Comparison of ENCODE assay signal across 9 cellular contexts in the genomic region with DNA sequence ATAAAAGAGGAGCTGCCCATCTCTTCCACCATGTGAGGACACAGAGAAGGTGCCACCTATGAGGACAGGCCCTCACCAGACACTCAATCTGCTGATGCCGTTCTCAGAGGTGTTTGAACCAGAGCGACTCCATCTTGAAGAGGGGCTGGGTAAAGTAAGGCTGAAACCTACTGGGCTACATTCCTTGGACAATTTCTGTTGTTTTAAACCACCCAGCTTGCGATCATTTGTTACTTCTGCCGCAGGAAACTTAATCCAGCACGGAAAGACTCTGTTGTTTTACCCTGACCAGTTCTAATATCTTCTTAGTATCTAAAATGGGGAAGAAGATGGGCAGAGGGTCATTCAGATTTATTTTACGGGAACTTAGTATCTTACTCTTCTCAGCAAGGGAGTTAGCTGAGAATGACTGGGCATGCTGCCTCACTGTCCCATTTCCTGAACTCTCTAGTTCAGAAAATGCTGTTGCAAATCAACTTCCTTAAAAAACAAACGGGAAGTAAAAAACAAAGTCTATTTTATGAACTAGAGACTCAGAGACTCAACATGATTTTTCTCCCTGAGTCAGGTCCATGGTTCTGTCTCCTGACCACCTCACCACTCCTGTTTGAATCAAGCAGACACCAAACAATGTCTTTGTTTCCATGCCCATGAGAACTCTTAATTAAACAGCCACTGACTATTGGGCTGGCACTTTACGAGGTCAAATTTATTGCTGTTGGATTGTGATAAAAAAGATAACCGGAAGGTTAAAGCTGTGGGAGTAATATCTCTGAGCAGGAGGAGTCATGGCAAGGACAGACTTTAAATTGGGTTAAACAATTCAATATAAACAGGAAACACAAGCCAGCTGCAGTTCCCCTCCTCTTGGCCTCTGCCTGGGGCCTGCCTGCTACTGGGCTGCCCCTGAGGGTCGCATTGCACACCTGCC. TPM values are rescaled to one million over a fixed set of nuclear protein-coding genes. Genes with fewer than 3 reads are reported as not detected.
A peak's percentile ranks its signal among the peaks of the same experiment; 100 is the strongest.
DNase-seq lines count a peak whose midpoint lies in the region; ATAC-seq and TF ChIP-seq lines count a peak whose summit lies in the region.
"Had no signal": no experiment of that assay in that cellular context is flagged by ENCODE, and none has a peak within 500 bp of the region (broad histone marks: within the 10 kb centered on the region; RNA-seq: fewer than 3 reads in every experiment).

No MANE protein-coding gene starts in this region.

- ATAC-seq in PC-3 (peak; percentile 62), gastrocnemius medialis (peak in 1 of 2 donors; percentile 23), HG03457 (IDR thresholded peaks at IDR 0.05; ENCODE audit: unreplicated experiment) (no peak)
- ATAC-seq: activated CD4-positive, CD25-positive, alpha-beta regulatory T cell treated with anti-CD3 and anti-CD28 coated beads, Interleukin-2, amount 50 U/mL, for 24 hours had no signal

- BruUV-seq in PC-3 (replicated peaks; lab: Mats Ljungman, UMichigan) (no TSS peak), Calu3 (replicated peaks; lab: Mats Ljungman, UMichigan) (no TSS peak)

- H3K9me3 Mint-ChIP-seq in Calu3 (ENCODE audit: low read depth, unreplicated experiment) = no peaks in the 10 kb centered on the region

- no peaks in the 10 kb centered on the region for H3K27me3 Mint-ChIP-seq in Calu3 (ENCODE audit: unreplicated experiment)

- intact Hi-C loops in PC-3 (cut with micrococcal nuclease) (no loop called here), esophagus squamous epithelium (cut with DNase I) (no loop called here), gastrocnemius medialis (cut with DNase I; ENCODE audit: low total_unique reads) (no loop called here), Calu3 (cut with micrococcal nuclease; ENCODE audit: unreplicated experiment) (no loop called here)

- H3K27ac ChIP-seq in GM23248 (no peak overlapping the region), PC-3 (ENCODE audit: low read length) (peak overlapping the region; percentile 22; the same call in 1 of the 2 replicates), esophagus squamous epithelium (peak overlapping the region; percentile 4 to 83 (median 44)), gastrocnemius medialis (peak overlapping the region; percentile 47 to 64 (median 49))

- H3K9me3 ChIP-seq in GM23248 (ENCODE audit: low read depth) (no peaks in the 10 kb centered on the region), PC-3 (ENCODE audit: low read length) (no peaks in the 10 kb centered on the region), esophagus squamous epithelium (no peaks in the 10 kb centered on the region), gastrocnemius medialis (no peaks in the 10 kb centered on the region)

- no peak overlapping the region for H3K4me3 ChIP-seq in GM23248
- no peak overlapping the region for H3K4me3 ChIP-seq in PC-3 (ENCODE audit: low read length)
- H3K4me3 ChIP-seq in esophagus squamous epithelium = no peak overlapping the region
- no peak overlapping the region for H3K4me3 ChIP-seq in gastrocnemius medialis

- H2AFZ ChIP-seq in GM23248 (peak overlapping the region; percentile 27; the same call in 1 of the 2 replicates), PC-3 (ENCODE audit: low read length) (0 out of 2 replicates have a peak overlapping the region, but pooled peaks have one; percentile 25)

- H3K27ac Mint-ChIP-seq in Calu3 (ENCODE audit: unreplicated experiment) = no peak overlapping the region

- H4K20me1 ChIP-seq in GM23248 (ENCODE audit: insufficient read depth) (no peaks in the 10 kb centered on the region), PC-3 (ENCODE audit: low read length) (no peaks in the 10 kb centered on the region)

- H3F3A ChIP-seq in GM23248 (ENCODE audit: insufficient read depth) (no peaks in the 10 kb centered on the region), PC-3 (ENCODE audit: low read length, unreplicated experiment) (no peaks in the 10 kb centered on the region)

- H3K4me1 ChIP-seq in GM23248 (ENCODE audit: insufficient read depth) (no peaks in the 10 kb centered on the region), PC-3 (ENCODE audit: insufficient read depth, low read length) (peaks cover 21% of the 10 kb centered on the region), esophagus squamous epithelium (peaks cover 0 to 36% (median 13%) of the 10 kb centered on the region in 3 donors), gastrocnemius medialis (peaks cover 5 to 14% of the 10 kb centered on the region in 2 donors)

- no peak for DNase-seq in GM23248
- DNase-seq in PC-3 = peak; percentile 24
- no peak for DNase-seq in esophagus squamous epithelium (lab: John Stamatoyannopoulos, UW)
- DNase-seq in gastrocnemius medialis = no peak
- DNase-seq in T1000 (lab: John Stamatoyannopoulos, UW) = no peak
- no peak for DNase-seq in Calu3
- DNase-seq in NCI-H345 (lab: John Stamatoyannopoulos, UW) = no peak

- no peak for TF ChIP-seq CTCF in PC-3 (conservative IDR thresholded peaks at IDR 0.05; ENCODE audit: low read depth, low read length)
- no peak for TF ChIP-seq CTCF in esophagus squamous epithelium (IDR thresholded peaks at IDR 0.05)
- TF ChIP-seq CTCF in gastrocnemius medialis (IDR thresholded peaks at IDR 0.05 in 4 of 5, conservative IDR thresholded peaks at IDR 0.05 in 1 of 5) = no peak
- TF ChIP-seq CTCF in Calu3 (IDR thresholded peaks at IDR 0.05; ENCODE audit: unreplicated experiment) = no peak

- H3K4me1 Mint-ChIP-seq in Calu3 (ENCODE audit: low read depth, unreplicated experiment) = peaks cover 12% of the 10 kb centered on the region

- no peak overlapping the region for H3K4me2 ChIP-seq in GM23248 (ENCODE audit: unreplicated experiment)
- no peak overlapping the region for H3K4me2 ChIP-seq in PC-3 (ENCODE audit: low read length)

- H3K27me3 ChIP-seq in GM23248 (replicated peaks; ENCODE audit: insufficient read depth) (no peaks in the 10 kb centered on the region), PC-3 (ENCODE audit: low read length) (no peaks in the 10 kb centered on the region), esophagus squamous epithelium (no peaks in the 10 kb centered on the region), gastrocnemius medialis (no peaks in the 10 kb centered on the region)

- no peaks in the 10 kb centered on the region for H3K9me2 ChIP-seq in GM23248 (ENCODE audit: insufficient read depth)
- no peaks in the 10 kb centered on the region for H3K9me2 ChIP-seq in PC-3 (replicated peaks; ENCODE audit: low read length)

- no peaks in the 10 kb centered on the region for H3K36me3 ChIP-seq in GM23248 (ENCODE audit: low read depth)
- H3K36me3 ChIP-seq in PC-3 (ENCODE audit: low read depth, low read length) = no peaks in the 10 kb centered on the region
- H3K36me3 ChIP-seq in esophagus squamous epithelium = peaks cover 0 to 15% (median 9%) of the 10 kb centered on the region in 3 donors
- H3K36me3 ChIP-seq in gastrocnemius medialis = peaks cover 0 to 6% of the 10 kb centered on the region in 2 donors

- WGBS in GM23248 (ENCODE audit: low coverage in 1 of 2, low lambda C conversion rate in 2 of 2, missing lambda C conversion rate in 2 of 2), 2 experiments = 42 to 46% methylated on average over 10 of the region's 10 CpGs
- 57 to 65% methylated on average over 10 of the region's 10 CpGs for WGBS in esophagus squamous epithelium, 2 donors

- no peak overlapping the region for H3K4me3 Mint-ChIP-seq in Calu3 (ENCODE audit: low read depth, unreplicated experiment)

- H3K36me3 Mint-ChIP-seq in Calu3 (ENCODE audit: insufficient read depth, unreplicated experiment) = no peaks in the 10 kb centered on the region

- POLR2A ChIA-PET in PC-3 (lab: Charles Lee; ENCODE audit: unreplicated experiment) = no interaction called here

- no peak for TF ChIP-seq POLR2A in esophagus squamous epithelium (IDR thresholded peaks at IDR 0.05)
- TF ChIP-seq POLR2A in gastrocnemius medialis (IDR thresholded peaks at IDR 0.05) = no peak

- in situ Hi-C loops in GM23248 (cut with MboI) (no loop called here), gastrocnemius medialis (cut with MboI; ENCODE audit: low sequenced_read_pairs in 4 of 4) (no loop called here)

- CTCF ChIA-PET in PC-3 (lab: Charles Lee) = no interaction called here
- CTCF ChIA-PET in Calu3 (lab: Charles Lee) = interaction anchor here (0.6 kb wide), 1 partner anchor 68 kb away, joined by 3 read pairs; no protein-coding TSS in a partner anchor

- H3K79me2 ChIP-seq in GM23248 (ENCODE audit: insufficient read depth) (no peaks in the 10 kb centered on the region), PC-3 (ENCODE audit: low read length) (no peaks in the 10 kb centered on the region)

- H3K9ac ChIP-seq in GM23248 (no peak overlapping the region), PC-3 (ENCODE audit: low read length) (no peak overlapping the region)

RNA-seq across cellular contexts. Expression of a gene that starts 23.8 kb away (rescaled TPM):
- 19.1 and 24.0 TPM in 2 replicates for total RNA-seq in GM23248 (2014; rRNA removed; shearing (Covaris generic))
- 55.9 and 65.1 TPM in 2 replicates for polyA plus RNA-seq in GM23248 (2016; fragmentation: Nextera tagmentation; extraction: Ambion mirVana)
- total RNA-seq in PC-3 (2014; rRNA removed) = 13.2 and 18.4 TPM in 2 replicates
- total RNA-seq in esophagus squamous epithelium = 10 to 100 TPM; 12.4 to 19.3 (median 15.5) TPM
- 10 to 100 TPM in 2 of 4 donors, 1 to 10 TPM in 2; 8.9 to 24.3 (median 9.9) TPM for total RNA-seq in gastrocnemius medialis
- total RNA-seq in Calu3 (2022) = 32.1 and 35.2 TPM in 2 replicates

RNA-seq across cellular contexts. Expression of a gene that starts 34.8 kb away (rescaled TPM):
- 49.3 and 50.6 TPM in 2 replicates for total RNA-seq in GM23248 (2014; rRNA removed; shearing (Covaris generic))
- 52.4 and 56.8 TPM in 2 replicates for polyA plus RNA-seq in GM23248 (2016; fragmentation: Nextera tagmentation; extraction: Ambion mirVana)
- total RNA-seq in PC-3 (2014; rRNA removed) (25.3 and 26.8 TPM in 2 replicates), esophagus squamous epithelium (10 to 100 TPM; 28.1 to 47.7 (median 32.3) TPM), gastrocnemius medialis (10 to 100 TPM; 11.4 to 17.1 (median 14.0) TPM), Calu3 (2022) (16.0 and 18.2 TPM in 2 replicates)
